9 cellular contexts compared by ENCODE assay signal in genomic region chr14:65846469-65846868, GRCh38.
DNase-seq lines count a peak whose midpoint lies in the region; ATAC-seq and TF ChIP-seq lines count a peak whose summit lies in the region.
"Had no signal": no experiment of that assay in that cellular context is flagged by ENCODE, and none has a peak within 500 bp of the region (broad histone marks: within the 10 kb centered on the region; RNA-seq: fewer than 3 reads in every experiment).

No MANE protein-coding gene starts in this region.

- peaks cover 4% of the 10 kb centered on the region for H3K27me3 Mint-ChIP-seq in brain

- no peak overlapping the region for H3K4me3 ChIP-seq in adrenal gland

- no peak for TF ChIP-seq CTCF in brain (conservative IDR thresholded peaks at IDR 0.05)
- TF ChIP-seq CTCF in adrenal gland (IDR thresholded peaks at IDR 0.05) = no peak

- H3K36me3 Mint-ChIP-seq in brain = no peaks in the 10 kb centered on the region

- no peak overlapping the region for H3K27ac ChIP-seq in adrenal gland
- H3K27ac ChIP-seq: neutrophil had no signal

- H3K9me3 ChIP-seq in adrenal gland (replicated peaks in 1 of 3) = no peaks in the 10 kb centered on the region
- H3K9me3 ChIP-seq: neutrophil had no signal

- peak; percentile 29 for DNase-seq in Ammon's horn (ENCODE audit: low spot score)
- peak; percentile 45 for DNase-seq in DMS79 treated with DMSO at 0.1 percent for 48 hours (lab: John Stamatoyannopoulos, UW)
- peak; percentile 48 for DNase-seq in NCI-H1694 treated with DMSO at 0.1 percent for 48 hours (lab: John Stamatoyannopoulos, UW)
- no peak for DNase-seq in adrenal gland
- DNase-seq in NCI-H226 = no peak

- no peak for TF ChIP-seq POLR2A in adrenal gland (IDR thresholded peaks at IDR 0.05)

- peaks cover 0 to 10% of the 10 kb centered on the region in 2 donors for H3K4me1 ChIP-seq in adrenal gland (replicated peaks in 1 of 2)

- ATAC-seq in GM18907 (IDR thresholded peaks at IDR 0.05; ENCODE audit: unreplicated experiment) (no peak), GM21423 (IDR thresholded peaks at IDR 0.05; ENCODE audit: unreplicated experiment) (no peak)

- intact Hi-C loops in adrenal gland (cut with DNase I) = no loop called here

- WGBS in adrenal gland, 4 donors = 74 to 86% (median 79%) methylated on average over 2 of the region's 2 CpGs

- peaks cover 0 to 3% (median 2%) of the 10 kb centered on the region in 5 experiments for H3K9me3 Mint-ChIP-seq in brain

- peak overlapping the region; percentile 20 to 96 (median 67) for H3K27ac Mint-ChIP-seq in brain

- no peaks in the 10 kb centered on the region for H3K36me3 ChIP-seq in adrenal gland (replicated peaks in 1 of 2)
- H3K36me3 ChIP-seq: neutrophil had no signal

- no peaks in the 10 kb centered on the region for H3K27me3 ChIP-seq in adrenal gland
- H3K27me3 ChIP-seq: neutrophil had no signal

- peak overlapping the region in 2 of 5 experiments; percentile 40 to 41 for H3K4me3 Mint-ChIP-seq in brain

- peaks cover 61% of the 10 kb centered on the region for H3K4me1 Mint-ChIP-seq in brain

Comparison
In these comparisons a context has a peak if more than half of its experiments do, and no peak if none do; other contexts are left out.
1. DNase-seq: peak in Ammon's horn (single experiment), DMS79 treated with DMSO at 0.1 percent for 48 hours (single experiment) and NCI-H1694 treated with DMSO at 0.1 percent for 48 hours (single experiment); none in adrenal gland (0 of 7) and NCI-H226 (single experiment).